ENCODE assay signal across 24 cellular contexts in the genomic region with DNA sequence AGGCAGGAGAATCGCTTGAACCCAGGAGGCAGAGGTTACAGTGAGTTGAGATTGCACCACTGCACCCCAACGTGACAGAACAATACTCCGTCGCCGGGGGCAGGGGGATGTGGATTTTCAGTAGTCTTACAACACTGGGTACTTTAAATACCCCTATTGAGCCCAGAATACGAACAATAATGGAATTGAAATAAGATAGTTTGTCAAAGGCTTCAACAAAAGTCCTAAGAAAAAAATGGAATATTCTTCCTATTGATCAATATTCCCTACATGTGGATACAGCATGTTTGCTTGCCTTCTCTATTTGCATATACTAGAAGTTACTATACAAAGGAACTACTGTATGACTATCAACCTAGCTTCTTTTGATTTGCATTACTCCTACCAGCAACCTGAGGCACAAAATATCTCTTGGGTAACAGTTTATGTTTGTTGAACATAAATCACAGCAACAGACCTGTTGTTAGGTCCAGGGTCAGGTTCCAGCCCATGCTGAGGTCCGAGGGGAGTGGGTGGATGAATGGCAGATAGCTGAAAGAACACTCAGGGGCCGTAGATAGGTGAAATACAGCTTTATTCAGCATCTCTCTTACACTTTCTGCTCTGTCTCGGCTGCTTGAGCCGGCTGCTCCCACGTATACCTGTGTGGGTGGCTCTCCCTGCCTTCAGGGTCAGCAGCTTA. TPM values are rescaled to one million over a fixed set of nuclear protein-coding genes. Genes with fewer than 3 reads are reported as not detected.
A peak's percentile ranks its signal among the peaks of the same experiment; 100 is the strongest.
DNase-seq lines count a peak whose midpoint lies in the region; ATAC-seq and TF ChIP-seq lines count a peak whose summit lies in the region.
"Had no signal": no experiment of that assay in that cellular context is flagged by ENCODE, and none has a peak within 500 bp of the region (broad histone marks: within the 10 kb centered on the region; RNA-seq: fewer than 3 reads in every experiment).

No MANE protein-coding gene starts in this region.

- H3K9me3 ChIP-seq in right cardiac atrium (ENCODE audit: control insufficient read depth, low read length) (no peaks in the 10 kb centered on the region), endodermal cell (ENCODE audit: control insufficient read depth, low read length) (no peaks in the 10 kb centered on the region)
- H3K9me3 ChIP-seq: A549 had no signal

- H3K4me3 ChIP-seq in right cardiac atrium (ENCODE audit: low read length): no peak overlapping the region
- peak overlapping the region; percentile 10 for H3K4me3 ChIP-seq in endodermal cell (ENCODE audit: low read length)
- H3K4me3 ChIP-seq: A549, GM23248 had no signal

- H3K36me3 ChIP-seq in endodermal cell (ENCODE audit: control insufficient read depth, insufficient read depth, low read length): peaks cover 10% of the 10 kb centered on the region

- WGBS in right cardiac atrium: 88% methylated on average over 11 of the region's 11 CpGs
- WGBS in endodermal cell (ENCODE audit: insufficient coverage in 1 of 2, insufficient read length in 1 of 2), 2 experiments: 93 to 98% methylated on average over 10 to 11 of the region's 11 CpGs

- no peak for ATAC-seq in Right ventricle myocardium superior (ENCODE audit: poor library complexity)
- ATAC-seq in right cardiac atrium: no peak
- ATAC-seq in GM18868 (IDR thresholded peaks at IDR 0.05; ENCODE audit: unreplicated experiment): no peak
- ATAC-seq: A549, Panc1 had no signal

- H3K27ac ChIP-seq in right cardiac atrium (ENCODE audit: low read length) (no peak overlapping the region), endodermal cell (ENCODE audit: low read depth, low read length) (no peak overlapping the region)
- H3K27ac ChIP-seq: A549, GM23248, RWPE1 had no signal

- TF ChIP-seq CTCF in endodermal cell (conservative IDR thresholded peaks at IDR 0.05) (no peak), neural crest cell (conservative IDR thresholded peaks at IDR 0.05) (no peak), chondrocyte (IDR thresholded peaks at IDR 0.05) (no peak)

- intact Hi-C loops in Right ventricle myocardium superior (cut with DNase I) (no loop called here), right cardiac atrium (cut with DNase I) (no loop called here)

- H3K27me3 ChIP-seq in right cardiac atrium (ENCODE audit: control insufficient read depth, insufficient read depth): no peaks in the 10 kb centered on the region
- no peaks in the 10 kb centered on the region for H3K27me3 ChIP-seq in endodermal cell (ENCODE audit: control insufficient read depth, insufficient read depth, low read length, poor library complexity, severe bottlenecking)

- H3K4me1 Mint-ChIP-seq in endodermal cell: peaks cover 71% of the 10 kb centered on the region
- H3K4me1 Mint-ChIP-seq in neural crest cell: no peaks in the 10 kb centered on the region
- peaks cover 3% of the 10 kb centered on the region for H3K4me1 Mint-ChIP-seq in chondrocyte (ENCODE audit: low read depth)

- H3K36me3 Mint-ChIP-seq in endodermal cell (ENCODE audit: low read depth) (peaks cover 33% of the 10 kb centered on the region), neural crest cell (ENCODE audit: low read depth) (no peaks in the 10 kb centered on the region), chondrocyte (ENCODE audit: low read depth) (no peaks in the 10 kb centered on the region)

- peak; percentile 34 for DNase-seq in Right ventricle myocardium superior
- no peak for DNase-seq in right cardiac atrium
- peak; percentile 88 to 90 for DNase-seq in NCI-H526 (lab: John Stamatoyannopoulos, UW)
- no peak for DNase-seq in endodermal cell
- no peak for DNase-seq in neural crest cell (ENCODE audit: low read depth, low spot score)
- DNase-seq in germinal center (ENCODE audit: low spot score): no peak
- DNase-seq in chondrocyte (ENCODE audit: low spot score): no peak
- DNase-seq: C1 segment of cervical spinal cord; Calu3; CD8-positive, alpha-beta memory T cell; DMS79 treated with DMSO at 0.1 percent for 48 hours; GM23248; H7; KBM-7; MV-4-11; NCI-H1105 treated with DMSO at 0.1 percent for 48 hours; NCI-H146; NCI-H1930; NCI-H2107; SHP77 treated with DMSO at 0.1 percent for 48 hours had no signal

- H3K4me1 ChIP-seq in right cardiac atrium (ENCODE audit: control insufficient read depth, insufficient read depth, low read length) (peaks cover 5% of the 10 kb centered on the region), endodermal cell (ENCODE audit: control insufficient read depth, insufficient read depth, low read length) (peaks cover 35% of the 10 kb centered on the region)
- H3K4me1 ChIP-seq: A549 had no signal

- H3K4me3 Mint-ChIP-seq in endodermal cell: no peak overlapping the region
- H3K4me3 Mint-ChIP-seq in neural crest cell: no peak overlapping the region
- no peak overlapping the region for H3K4me3 Mint-ChIP-seq in chondrocyte (ENCODE audit: unreplicated experiment)
- H3K4me3 Mint-ChIP-seq: CD8-positive, alpha-beta memory T cell had no signal

- H3K9ac ChIP-seq in endodermal cell (ENCODE audit: extremely low read depth, low read length, poor library complexity, severe bottlenecking): no peak overlapping the region
- H3K9ac ChIP-seq: GM23248 had no signal

- H3K27me3 Mint-ChIP-seq in endodermal cell (ENCODE audit: insufficient read depth): no peaks in the 10 kb centered on the region
- no peaks in the 10 kb centered on the region for H3K27me3 Mint-ChIP-seq in neural crest cell (ENCODE audit: low read depth)
- H3K27me3 Mint-ChIP-seq in chondrocyte (ENCODE audit: low read depth): no peaks in the 10 kb centered on the region
- H3K27me3 Mint-ChIP-seq: CD8-positive, alpha-beta memory T cell had no signal

- no peak overlapping the region for H3K27ac Mint-ChIP-seq in endodermal cell
- peak overlapping the region; percentile 78 for H3K27ac Mint-ChIP-seq in neural crest cell (ENCODE audit: unreplicated experiment)
- no peak overlapping the region for H3K27ac Mint-ChIP-seq in chondrocyte (ENCODE audit: unreplicated experiment)

- no peaks in the 10 kb centered on the region for H3K9me3 Mint-ChIP-seq in endodermal cell
- H3K9me3 Mint-ChIP-seq in neural crest cell: no peaks in the 10 kb centered on the region
- no peaks in the 10 kb centered on the region for H3K9me3 Mint-ChIP-seq in chondrocyte (ENCODE audit: low read depth)
- H3K9me3 Mint-ChIP-seq: CD8-positive, alpha-beta memory T cell had no signal

RNA-seq across cellular contexts. Expression of a gene that starts 23.9 kb away (rescaled TPM):
- total RNA-seq in Right ventricle myocardium superior: 17.2 TPM
- 10 to 100 TPM; 14.1 to 29.7 (median 22.7) TPM for total RNA-seq in right cardiac atrium
- 11.6 TPM for polyA plus RNA-seq in right cardiac atrium
- total RNA-seq in endodermal cell: 10 to 100 TPM; 41.7 to 43.7 TPM
- polyA plus RNA-seq in endodermal cell (2013, experiment 1 of 2): 10.5 TPM
- 11.9 TPM for polyA plus RNA-seq in endodermal cell (2013, experiment 2 of 2)
- 3.0 and 3.3 TPM in 2 replicates for total RNA-seq in neural crest cell
- total RNA-seq in chondrocyte: 6.9 to 16.3 TPM (median 7.2 TPM) in 3 replicates

Comparison
In these comparisons a context has a peak if more than half of its experiments do, and no peak if none do; other contexts are left out.
1. DNase-seq: peak in Right ventricle myocardium superior (single experiment) and NCI-H526 (2 of 2); none in right cardiac atrium (0 of 3), endodermal cell (single experiment), neural crest cell (single experiment), germinal center (single experiment) and chondrocyte (single experiment).